In genomic region chr6:75516757-75517156, GRCh38 we compare ENCODE assay signal across 26 cellular contexts. TPM values are rescaled to one million over a fixed set of nuclear protein-coding genes. Genes with fewer than 3 reads are reported as not detected.
"Had no signal": no experiment of that assay in that cellular context is flagged by ENCODE, and none has a peak within 500 bp of the region (broad histone marks: within the 10 kb centered on the region; RNA-seq: fewer than 3 reads in every experiment).

No MANE protein-coding gene starts in this region.

- H3K9me3 Mint-ChIP-seq: T-cell had no signal

- DNase-seq: Karpas-422, KG1, MG63, NCI-H1048, NCI-H1105, NCI-H1417, NCI-H1436 treated with DMSO at 0.1 percent for 48 hours, NCI-H1694, NCI-H1930, NCI-H2081, NCI-H2171, NCI-H226, NCI-H446, NCI-H510A, NCI-H524 treated with DMSO at 0.1 percent for 48 hours, NCI-H69, NCI-H774, PC-3, SHP77, SK-N-SH, SW 1271, T-cell had no signal

- H3K4me3 ChIP-seq: MG63 had no signal

- ATAC-seq: Panc1, PC-3, T-cell had no signal

- H3K4me3 Mint-ChIP-seq: T-cell had no signal

- H3K9me2 ChIP-seq: SK-N-SH had no signal

- H3K9me3 ChIP-seq: MG63, SK-N-SH had no signal

- H3K27ac ChIP-seq: RWPE1 had no signal

- H3K27me3 Mint-ChIP-seq: T-cell had no signal

- H3K27ac Mint-ChIP-seq: T-cell had no signal

- H3K36me3 Mint-ChIP-seq: T-cell had no signal

- H3K36me3 ChIP-seq: MG63 had no signal

- H3K9ac ChIP-seq: SK-N-SH had no signal

- H3K4me2 ChIP-seq: SK-N-SH had no signal

- H3K4me1 Mint-ChIP-seq: T-cell had no signal

- H3K27me3 ChIP-seq: MG63 had no signal

RNA-seq across cellular contexts. Expression of gene FILIP1, which starts 23.2 kb away (rescaled TPM):
- total RNA-seq: OCI-LY7, PC-3, SK-MEL-5 had no signal
